In the genomic region with DNA sequence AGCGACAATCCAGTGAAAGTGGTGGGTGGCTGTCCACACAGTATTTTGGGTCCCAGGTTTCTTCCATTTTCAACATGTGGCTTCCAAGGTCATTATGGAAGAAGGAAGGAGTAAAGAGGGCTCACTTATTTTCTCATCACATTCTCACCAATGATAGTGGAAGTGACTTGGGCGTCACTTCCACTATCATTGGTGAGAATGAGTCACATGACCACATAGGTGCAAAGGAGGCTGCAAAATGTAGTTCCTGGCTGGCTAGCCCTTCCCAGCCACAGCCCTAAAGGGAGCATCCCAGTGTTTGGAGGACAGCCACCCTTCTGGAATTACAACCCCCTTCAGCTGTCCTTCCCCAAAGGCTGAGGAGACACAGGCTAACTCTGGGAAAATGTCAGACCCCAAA, we compare ENCODE assay signal across 30 cellular contexts.
"Had no signal": no experiment of that assay in that cellular context is flagged by ENCODE, and none has a peak within 500 bp of the region (broad histone marks: within the 10 kb centered on the region; RNA-seq: fewer than 3 reads in every experiment).

No MANE protein-coding gene starts in this region.

- H3K36me3 ChIP-seq: brain microvascular endothelial cell, gastrocnemius medialis, WERI-Rb-1 had no signal

- DNase-seq: activated CD4-positive, alpha-beta memory T cell treated with anti-CD3 and anti-CD28 coated beads, Interleukin-2, amount 10 ng/mL, durations not matched to agents 7 days and 5 days; activated CD4-positive, alpha-beta T cell treated with anti-CD3 and anti-CD28 coated beads for 1 hour; activated CD4-positive, alpha-beta T cell treated with anti-CD3 and anti-CD28 coated beads for 4 hours; activated CD4-positive, alpha-beta T cell treated with anti-CD3 and anti-CD28 coated beads, Interleukin-2, amount 10 ng/mL, durations not matched to agents 7 days and 5 days; activated CD4-positive, alpha-beta T cell treated with anti-CD3 and anti-CD28 coated beads, Interleukin-2, amount 50 U/mL, for 4 hours; activated CD8-positive, alpha-beta memory T cell treated with anti-CD3 and anti-CD28 coated beads, Interleukin-2, amount 50 U/mL, for 48 hours; activated gamma-delta T cell; activated naive CD4-positive, alpha-beta T cell; activated naive CD4-positive, alpha-beta T cell treated with anti-CD3 and anti-CD28 coated beads, Interleukin-2, amount 50 U/mL, for 16 hours; activated T-cell treated with anti-CD3 and anti-CD28 coated beads for 4 hours; activated T-cell treated with anti-CD3 and anti-CD28 coated beads, Interleukin-2, amount 50 U/mL, for 24 hours; activated T-cell treated with anti-CD3 and anti-CD28 coated beads, Interleukin-2, amount 50 U/mL, for 72 hours; amniotic stem cell; anterior cingulate cortex; brain microvascular endothelial cell; dorsolateral prefrontal cortex; effector memory CD4-positive, alpha-beta T cell; foreskin keratinocyte; gastrocnemius medialis; glutamatergic neuron; heart left ventricle; T1000; WERI-Rb-1 had no signal

- H3K9me3 ChIP-seq: gastrocnemius medialis had no signal

- H3K4me3 ChIP-seq: coronary artery, dorsolateral prefrontal cortex, gastrocnemius medialis, heart left ventricle had no signal

- H3K9me3 Mint-ChIP-seq: activated CD4-positive, alpha-beta memory T cell treated with anti-CD3 and anti-CD28 coated beads, Interleukin-2, amount 10 ng/mL, durations not matched to agents 7 days and 5 days; activated CD4-positive, alpha-beta T cell treated with anti-CD3 and anti-CD28 coated beads, Interleukin-2, amount 10 ng/mL, durations not matched to agents 7 days and 5 days; activated T-cell treated with anti-CD3 and anti-CD28 coated beads, Interleukin-2, amount 50 U/mL, for 24 hours; activated T-cell treated with anti-CD3 and anti-CD28 coated beads, Interleukin-2, amount 50 U/mL, for 72 hours; central memory CD8-positive, alpha-beta T cell; dendritic cell treated with granulocyte-macrophage colony-stimulating factor and Interleukin-4, amounts not matched to agents 40 ng/mL and 50 ng/mL, for 4 days; T-helper 1 cell treated with Interleukin-12 subunit alpha and Interleukin-12 subunit beta and Interleukin-4 antibody, amounts not matched to agents 30 μg/mL and 1 μg/mL, for 36 hours had no signal

- ATAC-seq: activated T-cell treated with anti-CD3 and anti-CD28 coated beads, Interleukin-2, amount 50 U/mL, for 72 hours; esophagus mucosa; gastrocnemius medialis; heart left ventricle had no signal

- H3K4me1 ChIP-seq: foreskin keratinocyte, gastrocnemius medialis had no signal

- H3K4me3 Mint-ChIP-seq: activated CD4-positive, alpha-beta memory T cell treated with anti-CD3 and anti-CD28 coated beads, Interleukin-2, amount 10 ng/mL, durations not matched to agents 7 days and 5 days; activated CD4-positive, alpha-beta T cell treated with anti-CD3 and anti-CD28 coated beads, Interleukin-2, amount 10 ng/mL, durations not matched to agents 7 days and 5 days; activated naive CD8-positive, alpha-beta T cell; activated T-cell treated with anti-CD3 and anti-CD28 coated beads, Interleukin-2, amount 50 U/mL, for 24 hours; activated T-cell treated with anti-CD3 and anti-CD28 coated beads, Interleukin-2, amount 50 U/mL, for 72 hours; central memory CD8-positive, alpha-beta T cell; dendritic cell treated with granulocyte-macrophage colony-stimulating factor and Interleukin-4, amounts not matched to agents 40 ng/mL and 50 ng/mL, for 4 days; endodermal cell; T-helper 1 cell treated with Interleukin-12 subunit alpha and Interleukin-12 subunit beta and Interleukin-4 antibody, amounts not matched to agents 30 μg/mL and 1 μg/mL, for 36 hours had no signal

- H3K4me1 Mint-ChIP-seq: activated CD4-positive, alpha-beta memory T cell treated with anti-CD3 and anti-CD28 coated beads, Interleukin-2, amount 10 ng/mL, durations not matched to agents 7 days and 5 days; activated CD4-positive, alpha-beta T cell treated with anti-CD3 and anti-CD28 coated beads, Interleukin-2, amount 10 ng/mL, durations not matched to agents 7 days and 5 days had no signal

- H3K27ac ChIP-seq: brain microvascular endothelial cell, coronary artery, dorsolateral prefrontal cortex, foreskin keratinocyte, gastrocnemius medialis, heart left ventricle, WERI-Rb-1 had no signal

- H3K27me3 ChIP-seq: dorsolateral prefrontal cortex, gastrocnemius medialis, heart left ventricle had no signal

- H3K27me3 Mint-ChIP-seq: activated CD4-positive, alpha-beta memory T cell treated with anti-CD3 and anti-CD28 coated beads, Interleukin-2, amount 10 ng/mL, durations not matched to agents 7 days and 5 days; activated CD4-positive, alpha-beta T cell treated with anti-CD3 and anti-CD28 coated beads, Interleukin-2, amount 10 ng/mL, durations not matched to agents 7 days and 5 days; activated naive CD8-positive, alpha-beta T cell; activated T-cell treated with anti-CD3 and anti-CD28 coated beads, Interleukin-2, amount 50 U/mL, for 24 hours; central memory CD8-positive, alpha-beta T cell; dendritic cell treated with granulocyte-macrophage colony-stimulating factor and Interleukin-4, amounts not matched to agents 40 ng/mL and 50 ng/mL, for 4 days had no signal

- H3K27ac Mint-ChIP-seq: activated CD4-positive, alpha-beta memory T cell treated with anti-CD3 and anti-CD28 coated beads, Interleukin-2, amount 10 ng/mL, durations not matched to agents 7 days and 5 days; activated CD4-positive, alpha-beta T cell treated with anti-CD3 and anti-CD28 coated beads, Interleukin-2, amount 10 ng/mL, durations not matched to agents 7 days and 5 days; activated naive CD8-positive, alpha-beta T cell; activated T-cell treated with anti-CD3 and anti-CD28 coated beads, Interleukin-2, amount 50 U/mL, for 24 hours; activated T-cell treated with anti-CD3 and anti-CD28 coated beads, Interleukin-2, amount 50 U/mL, for 72 hours; dendritic cell treated with granulocyte-macrophage colony-stimulating factor and Interleukin-4, amounts not matched to agents 40 ng/mL and 50 ng/mL, for 4 days; T-helper 1 cell treated with Interleukin-12 subunit alpha and Interleukin-12 subunit beta and Interleukin-4 antibody, amounts not matched to agents 30 μg/mL and 1 μg/mL, for 36 hours had no signal
